Comparison of ENCODE assay signal across 10 cellular contexts in the genomic region with DNA sequence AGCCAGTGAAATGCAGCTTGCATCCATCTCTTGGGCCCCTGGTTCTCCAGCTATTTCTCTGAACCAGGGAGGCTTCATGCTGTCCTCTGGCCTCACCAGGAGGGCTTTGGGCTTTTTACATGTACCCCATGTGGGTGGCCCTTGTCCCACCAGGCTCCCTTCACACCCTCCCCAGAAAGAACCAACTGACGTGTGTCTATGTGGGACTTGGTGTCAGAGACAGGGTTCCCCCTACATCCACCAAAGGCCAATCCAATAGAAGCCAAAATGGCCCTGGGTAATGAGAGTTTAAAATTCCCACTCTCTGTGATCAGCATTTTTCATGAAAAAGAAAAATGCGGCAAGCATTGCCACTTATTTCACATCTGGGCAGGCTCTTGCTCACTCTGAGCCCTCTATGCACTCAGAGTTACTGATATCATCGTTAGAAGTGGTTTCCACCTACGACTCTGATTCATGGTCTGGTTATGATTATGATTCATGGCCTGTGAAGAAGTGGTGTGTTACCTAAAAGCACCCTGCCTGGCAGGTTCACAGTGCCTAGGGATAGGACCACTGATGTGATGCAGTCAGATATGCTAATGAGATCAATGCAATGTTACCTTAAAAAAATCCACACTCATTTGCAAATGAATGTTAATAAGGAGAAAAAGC.
DNase-seq lines count a peak whose midpoint lies in the region; ATAC-seq and TF ChIP-seq lines count a peak whose summit lies in the region.
"Had no signal": no experiment of that assay in that cellular context is flagged by ENCODE, and none has a peak within 500 bp of the region (broad histone marks: within the 10 kb centered on the region; RNA-seq: fewer than 3 reads in every experiment).

No MANE protein-coding gene starts in this region.

- CTCF ChIA-PET in activated CD8-positive, alpha-beta memory T cell treated with anti-CD3 and anti-CD28 coated beads, Interleukin-2, amount 10 ng/mL, durations not matched to agents 7 days and 5 days (lab: Charles Lee), result interaction anchor here (1.2 kb wide), 1 partner anchor 42 kb away, joined by 3 read pairs; no protein-coding TSS in a partner anchor

- peaks cover 8% of the 10 kb centered on the region for H3K27me3 Mint-ChIP-seq in activated CD8-positive, alpha-beta memory T cell treated with anti-CD3 and anti-CD28 coated beads, Interleukin-2, amount 10 ng/mL, durations not matched to agents 7 days and 5 days
- H3K27me3 Mint-ChIP-seq in stimulated activated naive CD8-positive, alpha-beta T cell treated with anti-CD3 and anti-CD28 coated beads, Interleukin-15, amount 100 ng/mL, for 72 hours, result no peaks in the 10 kb centered on the region

- intact Hi-C loops in right lobe of liver (cut with DNase I) (no loop called here), colonic mucosa (cut with DNase I) (no loop called here)

- H3K4me1 ChIP-seq in right lobe of liver (no peaks in the 10 kb centered on the region), colonic mucosa (no peaks in the 10 kb centered on the region)
- H3K4me1 ChIP-seq: pancreas, upper lobe of left lung had no signal

- H3K36me3 Mint-ChIP-seq in activated CD8-positive, alpha-beta memory T cell treated with anti-CD3 and anti-CD28 coated beads, Interleukin-2, amount 10 ng/mL, durations not matched to agents 7 days and 5 days, result peaks cover 4% of the 10 kb centered on the region

- peaks cover 13% of the 10 kb centered on the region for H3K4me1 Mint-ChIP-seq in activated CD8-positive, alpha-beta memory T cell treated with anti-CD3 and anti-CD28 coated beads, Interleukin-2, amount 10 ng/mL, durations not matched to agents 7 days and 5 days
- H3K4me1 Mint-ChIP-seq in stimulated activated naive CD8-positive, alpha-beta T cell treated with anti-CD3 and anti-CD28 coated beads, Interleukin-15, amount 100 ng/mL, for 72 hours, result peaks cover 18% of the 10 kb centered on the region

- H3K27me3 ChIP-seq in kidney epithelial cell (ENCODE audit: control insufficient read depth, insufficient read depth, low read length) (no peaks in the 10 kb centered on the region), right lobe of liver (no peaks in the 10 kb centered on the region), colonic mucosa (no peaks in the 10 kb centered on the region)
- H3K27me3 ChIP-seq: pancreas, upper lobe of left lung had no signal

- no peak overlapping the region for H3K27ac ChIP-seq in right lobe of liver
- no peak overlapping the region for H3K27ac ChIP-seq in colonic mucosa
- H3K27ac ChIP-seq: pancreas, upper lobe of left lung had no signal

- H3K4me3 ChIP-seq in kidney epithelial cell (ENCODE audit: low read depth, low read length) (no peak overlapping the region), right lobe of liver (no peak overlapping the region), colonic mucosa (no peak overlapping the region)
- H3K4me3 ChIP-seq: pancreas, upper lobe of left lung had no signal

- peak; percentile 16 for DNase-seq in activated naive CD4-positive, alpha-beta T cell treated with Interleukin-2 at 50 U/mL for 16 hours
- no peak for DNase-seq in activated naive CD4-positive, alpha-beta T cell (lab: John Stamatoyannopoulos, UW)
- peak; percentile 52 for DNase-seq in activated CD8-positive, alpha-beta memory T cell treated with anti-CD3 and anti-CD28 coated beads, Interleukin-2, amount 10 ng/mL, durations not matched to agents 7 days and 5 days
- DNase-seq in kidney epithelial cell (ENCODE audit: low read depth), result peak; percentile 86
- peak; percentile 53 to 77 for DNase-seq in stimulated activated naive CD8-positive, alpha-beta T cell treated with anti-CD3 and anti-CD28 coated beads, Interleukin-15, amount 100 ng/mL, for 72 hours
- no peak for DNase-seq in right lobe of liver
- DNase-seq in colonic mucosa, result no peak
- DNase-seq: pancreas, upper lobe of left lung had no signal

- no peak overlapping the region for H3K27ac Mint-ChIP-seq in activated CD8-positive, alpha-beta memory T cell treated with anti-CD3 and anti-CD28 coated beads, Interleukin-2, amount 10 ng/mL, durations not matched to agents 7 days and 5 days
- H3K27ac Mint-ChIP-seq in stimulated activated naive CD8-positive, alpha-beta T cell treated with anti-CD3 and anti-CD28 coated beads, Interleukin-15, amount 100 ng/mL, for 72 hours, result peak overlapping the region; percentile 93 to 94

- TF ChIP-seq POLR2A in right lobe of liver (IDR thresholded peaks at IDR 0.05), result no peak

- H3K36me3 ChIP-seq in kidney epithelial cell (ENCODE audit: control insufficient read depth, insufficient read depth, low read length) (no peaks in the 10 kb centered on the region), right lobe of liver (no peaks in the 10 kb centered on the region), colonic mucosa (no peaks in the 10 kb centered on the region)
- H3K36me3 ChIP-seq: pancreas, upper lobe of left lung had no signal

- TF ChIP-seq CTCF in kidney epithelial cell (IDR thresholded peaks at IDR 0.05; ENCODE audit: insufficient read depth, low read length, poor library complexity, severe bottlenecking), result no peak
- no peak for TF ChIP-seq CTCF in right lobe of liver (IDR thresholded peaks at IDR 0.05)
- no peak for TF ChIP-seq CTCF in colonic mucosa (IDR thresholded peaks at IDR 0.05)

- peak; percentile 93 for ATAC-seq in activated CD8-positive, alpha-beta memory T cell treated with anti-CD3 and anti-CD28 coated beads, Interleukin-2, amount 10 ng/mL, durations not matched to agents 7 days and 5 days
- peak; percentile 99 for ATAC-seq in stimulated activated naive CD8-positive, alpha-beta T cell treated with anti-CD3 and anti-CD28 coated beads, Interleukin-15, amount 100 ng/mL, for 72 hours
- ATAC-seq in HG03457 (IDR thresholded peaks at IDR 0.05; ENCODE audit: unreplicated experiment) (no peak), right lobe of liver (no peak)

- no peak overlapping the region for H3K9ac ChIP-seq in colonic mucosa (ENCODE audit: low read depth in 2 of 2, low read length in 2 of 2)

- WGBS in right lobe of liver (ENCODE audit: insufficient coverage, low coverage, low lambda C conversion rate, missing lambda C conversion rate), result 81% methylated on average over 4 of the region's 4 CpGs

- no peak overlapping the region for H3K4me3 Mint-ChIP-seq in activated CD8-positive, alpha-beta memory T cell treated with anti-CD3 and anti-CD28 coated beads, Interleukin-2, amount 10 ng/mL, durations not matched to agents 7 days and 5 days
- H3K4me3 Mint-ChIP-seq in stimulated activated naive CD8-positive, alpha-beta T cell treated with anti-CD3 and anti-CD28 coated beads, Interleukin-15, amount 100 ng/mL, for 72 hours, result no peak overlapping the region

- H3K9me3 Mint-ChIP-seq in activated CD8-positive, alpha-beta memory T cell treated with anti-CD3 and anti-CD28 coated beads, Interleukin-2, amount 10 ng/mL, durations not matched to agents 7 days and 5 days (ENCODE audit: low read depth), result peaks cover 8% of the 10 kb centered on the region
- peaks cover 5 to 10% of the 10 kb centered on the region in 2 donors for H3K9me3 Mint-ChIP-seq in stimulated activated naive CD8-positive, alpha-beta T cell treated with anti-CD3 and anti-CD28 coated beads, Interleukin-15, amount 100 ng/mL, for 72 hours

- H3K9me3 ChIP-seq in right lobe of liver (peaks cover 0 to 3% (median 0%) of the 10 kb centered on the region in 4 donors), colonic mucosa (no peaks in the 10 kb centered on the region)
- H3K9me3 ChIP-seq: pancreas, upper lobe of left lung had no signal

Comparison
In these comparisons a context has a peak if more than half of its experiments do, and no peak if none do; other contexts are left out.
1. DNase-seq: peak in activated naive CD4-positive, alpha-beta T cell treated with Interleukin-2 at 50 U/mL for 16 hours (single experiment), activated CD8-positive, alpha-beta memory T cell treated with anti-CD3 and anti-CD28 coated beads, Interleukin-2, amount 10 ng/mL, durations not matched to agents 7 days and 5 days (single experiment), kidney epithelial cell (single experiment) and stimulated activated naive CD8-positive, alpha-beta T cell treated with anti-CD3 and anti-CD28 coated beads, Interleukin-15, amount 100 ng/mL, for 72 hours (2 of 2); none in activated naive CD4-positive, alpha-beta T cell (0 of 4), right lobe of liver (0 of 3) and colonic mucosa (single experiment).
2. ATAC-seq: peak in activated CD8-positive, alpha-beta memory T cell treated with anti-CD3 and anti-CD28 coated beads, Interleukin-2, amount 10 ng/mL, durations not matched to agents 7 days and 5 days (single experiment) and stimulated activated naive CD8-positive, alpha-beta T cell treated with anti-CD3 and anti-CD28 coated beads, Interleukin-15, amount 100 ng/mL, for 72 hours (single experiment); none in HG03457 (single experiment) and right lobe of liver (0 of 4).